In the genomic region with DNA sequence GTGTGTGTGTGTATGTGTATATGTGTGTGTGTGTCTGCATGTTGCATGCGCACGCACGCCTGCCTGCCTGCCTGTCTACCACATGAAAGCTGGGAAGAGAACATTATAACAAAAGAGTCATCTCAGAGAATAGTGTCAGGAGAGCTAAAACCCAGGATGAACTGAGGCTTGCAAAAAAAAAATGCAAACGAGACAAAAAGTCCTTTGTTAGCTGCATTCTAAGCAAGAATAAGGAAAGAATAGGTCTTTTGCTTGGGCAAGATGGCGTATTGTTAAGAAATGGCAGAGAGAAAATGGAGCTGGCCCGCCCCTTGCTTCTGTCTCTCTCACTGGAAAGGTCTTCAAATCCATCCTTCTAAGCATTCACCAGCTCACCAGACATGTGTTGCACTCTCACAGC, we compare ENCODE assay signal across 25 cellular contexts. TPM values are rescaled to one million over a fixed set of nuclear protein-coding genes. Genes with fewer than 3 reads are reported as not detected.
DNase-seq lines count a peak whose midpoint lies in the region; ATAC-seq, FAIRE-seq and TF ChIP-seq lines count a peak whose summit lies in the region.
"Had no signal": no experiment of that assay in that cellular context is flagged by ENCODE, and none has a peak within 500 bp of the region (broad histone marks: within the 10 kb centered on the region; RNA-seq: fewer than 3 reads in every experiment).

No MANE protein-coding gene starts in this region.

- no peak overlapping the region for H3K4me3 ChIP-seq in HepG2 (replicated peaks in 1 of 3; ENCODE audit: insufficient read depth in 1 of 3, low read depth in 2 of 3, low read length in 3 of 3)
- H3K4me3 ChIP-seq in right lobe of liver, result no peak overlapping the region
- H3K4me3 ChIP-seq in upper lobe of left lung, result no peak overlapping the region
- no peak overlapping the region for H3K4me3 ChIP-seq in suprapubic skin
- H3K4me3 ChIP-seq: GM12878, Peyer's patch, SJCRH30 had no signal

- POLR2A ChIA-PET in HepG2 (lab: Yijun Ruan, JAX), result no interaction called here
- POLR2A ChIA-PET in naive thymus-derived CD8-positive, alpha-beta T cell (lab: Charles Lee), result interaction anchor here (0.6 to 6.5 kb wide), 3 partner anchors 9 to 1183 kb away, joined by 3 to 69 read pairs (median 9); a partner anchor contains a TSS

- no peak for TF ChIP-seq POLR2A in HepG2 (IDR thresholded peaks at IDR 0.05; ENCODE audit: insufficient read depth in 1 of 2, low read depth in 2 of 2, low read length in 2 of 2)
- TF ChIP-seq POLR2A in right lobe of liver (IDR thresholded peaks at IDR 0.05), result no peak
- no peak for TF ChIP-seq POLR2A in upper lobe of left lung (IDR thresholded peaks at IDR 0.05)
- TF ChIP-seq POLR2A in suprapubic skin (IDR thresholded peaks at IDR 0.05), result no peak

- 13% methylated on average over 6 of the region's 6 CpGs for WGBS in HepG2 (ENCODE audit: low lambda C conversion rate)
- WGBS in right lobe of liver (ENCODE audit: insufficient coverage, low coverage, low lambda C conversion rate, missing lambda C conversion rate), result 58% methylated on average over 6 of the region's 6 CpGs
- 82 to 83% methylated on average over 6 of the region's 6 CpGs for WGBS in upper lobe of left lung, 2 donors
- WGBS in suprapubic skin, result 73% methylated on average over 6 of the region's 6 CpGs

- H3K4me3 Mint-ChIP-seq in activated T-helper 17 cell treated with anti-CD3 and anti-CD28 coated beads, Interleukin-2, amount 50 U/mL, for 72 hours, result no peak overlapping the region
- H3K4me3 Mint-ChIP-seq in naive thymus-derived CD8-positive, alpha-beta T cell, result peak overlapping the region in 1 of 10 donors; percentile 33
- H3K4me3 Mint-ChIP-seq: CD4-positive, CD25-positive, alpha-beta regulatory T cell had no signal

- no peaks in the 10 kb centered on the region for H3K36me3 Mint-ChIP-seq in activated T-helper 17 cell treated with anti-CD3 and anti-CD28 coated beads, Interleukin-2, amount 50 U/mL, for 72 hours (ENCODE audit: low read depth)
- H3K36me3 Mint-ChIP-seq in naive thymus-derived CD8-positive, alpha-beta T cell, result peaks cover 0 to 2% (median 0%) of the 10 kb centered on the region in 3 donors
- H3K36me3 Mint-ChIP-seq: CD4-positive, CD25-positive, alpha-beta regulatory T cell had no signal

- no peak for TF ChIP-seq RAD21 in HepG2 (CRISPR knock-in tag; IDR thresholded peaks at IDR 0.05)

- DNase-seq in HepG2 (ENCODE audit: low spot score) (no peak), right lobe of liver (no peak), upper lobe of left lung (no peak), HCEC 1CT (no peak), suprapubic skin (ENCODE audit: low spot score in 2 of 2) (no peak)
- no peak for DNase-seq in naive thymus-derived CD8-positive, alpha-beta T cell
- DNase-seq: BE2C; Caco-2; CD4-positive, CD25-positive, alpha-beta regulatory T cell; DMS 273 treated with DMSO at 0.1 percent for 48 hours; DND-41; H7; NCI-H1105; NCI-H146; NCI-H2029 treated with DMSO at 0.1 percent for 48 hours; NCI-H345; NCI-H524 treated with DMSO at 0.1 percent for 48 hours; SJCRH30; SW 1271 had no signal

- no peak overlapping the region for H3K4me2 ChIP-seq in HepG2 (ENCODE audit: low read depth, low read length)

- intact Hi-C loops in HepG2 (cut with micrococcal nuclease; ENCODE audit: unreplicated experiment), result no loop called here
- intact Hi-C loops in right lobe of liver (cut with DNase I), result no loop called here

- no peaks in the 10 kb centered on the region for H3K79me2 ChIP-seq in HepG2 (ENCODE audit: insufficient read depth, low read length)

- in situ Hi-C loops in HepG2 (cut with HindIII; ENCODE audit: extremely low pct_ligation_motif_present, low pct_unique_long_range_greater_than_20kb), result no loop called here

- no peak overlapping the region for H2AFZ ChIP-seq in HepG2 (ENCODE audit: low read length)

- H3K27ac ChIP-seq in HepG2 (ENCODE audit: extremely low read length, insufficient read depth, low read length) (no peak overlapping the region), right lobe of liver (no peak overlapping the region), upper lobe of left lung (no peak overlapping the region), suprapubic skin (no peak overlapping the region)
- H3K27ac ChIP-seq: Peyer's patch, SJCRH30 had no signal

- H3K27me3 ChIP-seq in HepG2 (ENCODE audit: control insufficient read depth in 1 of 2, insufficient read depth in 2 of 2, low read length in 2 of 2) (peaks cover 3 to 49% of the 10 kb centered on the region in 2 experiments; a peak in 2 of 5 replicates), right lobe of liver (no peaks in the 10 kb centered on the region), upper lobe of left lung (no peaks in the 10 kb centered on the region), suprapubic skin (peaks cover 55% of the 10 kb centered on the region)
- H3K27me3 ChIP-seq: BE2C, Peyer's patch had no signal

- H4K20me1 ChIP-seq in HepG2 (ENCODE audit: insufficient read depth, low read length), result 0 out of 2 replicates have a peak, but pooled peaks cover 2% of the 10 kb centered on the region

- CTCF ChIA-PET in HepG2 (lab: Yijun Ruan, JAX; ENCODE audit: low intra/inter-chr PET ratio, low total read pairs), result no interaction called here

- H3K36me3 ChIP-seq in HepG2 (replicated peaks in 1 of 2; ENCODE audit: control insufficient read depth in 1 of 2, insufficient read depth in 2 of 2, low read length in 2 of 2) (no peaks in the 10 kb centered on the region), right lobe of liver (no peaks in the 10 kb centered on the region), upper lobe of left lung (no peaks in the 10 kb centered on the region), suprapubic skin (no peaks in the 10 kb centered on the region)
- H3K36me3 ChIP-seq: BE2C, Peyer's patch, SJCRH30 had no signal

- peaks cover 29% of the 10 kb centered on the region for H3K4me1 Mint-ChIP-seq in activated T-helper 17 cell treated with anti-CD3 and anti-CD28 coated beads, Interleukin-2, amount 50 U/mL, for 72 hours
- peaks cover 24 to 55% (median 42%) of the 10 kb centered on the region in 4 donors for H3K4me1 Mint-ChIP-seq in naive thymus-derived CD8-positive, alpha-beta T cell

- ATAC-seq in HepG2, result no peak
- ATAC-seq in right lobe of liver, result no peak
- no peak for ATAC-seq in activated T-helper 17 cell treated with anti-CD3 and anti-CD28 coated beads, Interleukin-2, amount 50 U/mL, for 72 hours (replicated peaks)
- no peak for ATAC-seq in naive thymus-derived CD8-positive, alpha-beta T cell
- ATAC-seq in HG03039 (IDR thresholded peaks at IDR 0.05; ENCODE audit: unreplicated experiment), result no peak
- ATAC-seq in upper lobe of left lung (ENCODE audit: low FRiP score in 2 of 2), result no peak
- ATAC-seq: GM12878 had no signal

- TF ChIP-seq EP300 in HepG2 (IDR thresholded peaks at IDR 0.05; ENCODE audit: low read depth in 2 of 2, low read length in 2 of 2) (no peak), HepG2 (CRISPR knock-in tag; IDR thresholded peaks at IDR 0.05; ENCODE audit: borderline replicate concordance) (no peak), upper lobe of left lung (IDR thresholded peaks at IDR 0.05) (no peak), suprapubic skin (IDR thresholded peaks at IDR 0.05) (no peak)

- TF ChIP-seq CTCF in HepG2 (CRISPR knock-in tag; IDR thresholded peaks at IDR 0.05) (no peak), right lobe of liver (IDR thresholded peaks at IDR 0.05) (no peak), upper lobe of left lung (IDR thresholded peaks at IDR 0.05) (no peak), suprapubic skin (IDR thresholded peaks at IDR 0.05) (no peak)

- no TSS peak for BruUV-seq in HepG2 (replicated peaks; lab: Mats Ljungman, UMichigan)

- H3K9me3 ChIP-seq in HepG2 (ENCODE audit: low read length) (no peaks in the 10 kb centered on the region), right lobe of liver (no peaks in the 10 kb centered on the region), upper lobe of left lung (no peaks in the 10 kb centered on the region), suprapubic skin (no peaks in the 10 kb centered on the region)
- H3K9me3 ChIP-seq: BE2C, Caco-2, Peyer's patch, SJCRH30 had no signal

- H3K27ac Mint-ChIP-seq in activated T-helper 17 cell treated with anti-CD3 and anti-CD28 coated beads, Interleukin-2, amount 50 U/mL, for 72 hours, result peak overlapping the region; percentile 95
- peak overlapping the region in 9 of 10 donors; percentile 3 to 98 (median 81) for H3K27ac Mint-ChIP-seq in naive thymus-derived CD8-positive, alpha-beta T cell

- H3K27me3 Mint-ChIP-seq in activated T-helper 17 cell treated with anti-CD3 and anti-CD28 coated beads, Interleukin-2, amount 50 U/mL, for 72 hours, result no peaks in the 10 kb centered on the region
- H3K27me3 Mint-ChIP-seq in naive thymus-derived CD8-positive, alpha-beta T cell, result peaks cover 0 to 8% (median 0%) of the 10 kb centered on the region in 5 donors
- H3K27me3 Mint-ChIP-seq: CD4-positive, CD25-positive, alpha-beta regulatory T cell had no signal

- no peaks in the 10 kb centered on the region for H3K4me1 ChIP-seq in HepG2 (ENCODE audit: insufficient read depth, low read length)
- no peaks in the 10 kb centered on the region for H3K4me1 ChIP-seq in right lobe of liver
- no peaks in the 10 kb centered on the region for H3K4me1 ChIP-seq in upper lobe of left lung
- no peaks in the 10 kb centered on the region for H3K4me1 ChIP-seq in suprapubic skin
- H3K4me1 ChIP-seq: BE2C, Caco-2, Peyer's patch, SJCRH30 had no signal

- no peak overlapping the region for H3K9ac ChIP-seq in HepG2 (ENCODE audit: insufficient read depth, low read depth, low read length)

- FAIRE-seq in HepG2 (lab: Jason Lieb, UNC), result no peak
- FAIRE-seq: GM12878 had no signal

- H3K9me3 Mint-ChIP-seq in activated T-helper 17 cell treated with anti-CD3 and anti-CD28 coated beads, Interleukin-2, amount 50 U/mL, for 72 hours, result no peaks in the 10 kb centered on the region
- H3K9me3 Mint-ChIP-seq in naive thymus-derived CD8-positive, alpha-beta T cell, result no peaks in the 10 kb centered on the region
- H3K9me3 Mint-ChIP-seq: CD4-positive, CD25-positive, alpha-beta regulatory T cell had no signal

RNA-seq across cellular contexts. Expression of a gene that starts 16.4 kb away (rescaled TPM):
- total RNA-seq in HepG2 (2016; rRNA removed; fragmentation: Illumina TruSeq; extraction: Trizol), result not detected in 2 replicates
- total RNA-seq in HepG2 (2016; cell fraction: cytosol; rRNA removed; fragmentation: Illumina TruSeq; extraction: Trizol; ENCODE audit: low read depth), result not detected in 2 replicates
- total RNA-seq in HepG2 (2016; cell fraction: insoluble cytoplasmic fraction; rRNA removed; fragmentation: Illumina TruSeq; extraction: Trizol), result not detected in 2 replicates
- not detected in 2 replicates for total RNA-seq in HepG2 (2016; cell fraction: membrane; rRNA removed; fragmentation: Illumina TruSeq; extraction: Trizol)
- total RNA-seq in HepG2 (2016; cell fraction: nucleus; rRNA removed; fragmentation: Illumina TruSeq; extraction: Trizol), result not detected in 2 replicates
- polyA plus RNA-seq in HepG2 (2011; rRNA removed), result not detected in 2 replicates
- not detected in 2 replicates for polyA plus RNA-seq in HepG2 (2011; cell fraction: cytosol; rRNA removed)
- not detected in 2 replicates for polyA plus RNA-seq in HepG2 (2011; cell fraction: nucleus; rRNA removed)
- not detected in 2 replicates for polyA plus RNA-seq in HepG2 (2012)
- polyA plus RNA-seq in HepG2 (2016; cell fraction: cytosol; fragmentation: Illumina TruSeq; extraction: Trizol; ENCODE audit: low read depth), result not detected in 2 replicates
- not detected in 2 replicates for polyA plus RNA-seq in HepG2 (2016; cell fraction: insoluble cytoplasmic fraction; fragmentation: Illumina TruSeq; extraction: Trizol; ENCODE audit: low read depth)
- polyA plus RNA-seq in HepG2 (2016; cell fraction: membrane; fragmentation: Illumina TruSeq; extraction: Trizol; ENCODE audit: low read depth), result not detected in 2 replicates
- not detected in 2 replicates for polyA plus RNA-seq in HepG2 (2016; cell fraction: nucleus; fragmentation: Illumina TruSeq; extraction: Trizol; ENCODE audit: insufficient read depth, low read depth)
- 0.10 TPM in 1 of 2 replicates, not detected in the other for polyA minus RNA-seq in HepG2 (2011; rRNA and poly(A)+ RNA removed; ENCODE audit: low replicate concordance)
- not detected in 2 replicates for polyA minus RNA-seq in HepG2 (2011; cell fraction: cytosol; rRNA and poly(A)+ RNA removed)
- polyA minus RNA-seq in HepG2 (2011; cell fraction: nucleus; rRNA and poly(A)+ RNA removed), result not detected in 2 replicates
- not detected for total RNA-seq in right lobe of liver
- under 1 TPM; 0.11 to 0.29 TPM for total RNA-seq in activated T-helper 17 cell treated with anti-CD3 and anti-CD28 coated beads, Interleukin-2, amount 50 U/mL, for 72 hours
- 1 to 10 TPM; 9.6 TPM for total RNA-seq in naive thymus-derived CD8-positive, alpha-beta T cell
- 1 to 10 TPM in 2 of 3 donors, under 1 TPM in 1; 0.17 to 1.6 (median 1.3) TPM for polyA plus RNA-seq in naive thymus-derived CD8-positive, alpha-beta T cell
- total RNA-seq in upper lobe of left lung, result 10 to 100 TPM in 1 of 6 donors, 1 to 10 TPM in 5; 1.0 to 12.2 (median 6.8) TPM
- total RNA-seq in suprapubic skin, result 1 to 10 TPM; 1.1 to 3.9 (median 1.8) TPM
- total RNA-seq: A172, OCI-LY7, Peyer's patch, SJCRH30 had no signal
- polyA plus RNA-seq: GM12878 had no signal
